1 cellular context compared by ENCODE assay signal in the genomic region with DNA sequence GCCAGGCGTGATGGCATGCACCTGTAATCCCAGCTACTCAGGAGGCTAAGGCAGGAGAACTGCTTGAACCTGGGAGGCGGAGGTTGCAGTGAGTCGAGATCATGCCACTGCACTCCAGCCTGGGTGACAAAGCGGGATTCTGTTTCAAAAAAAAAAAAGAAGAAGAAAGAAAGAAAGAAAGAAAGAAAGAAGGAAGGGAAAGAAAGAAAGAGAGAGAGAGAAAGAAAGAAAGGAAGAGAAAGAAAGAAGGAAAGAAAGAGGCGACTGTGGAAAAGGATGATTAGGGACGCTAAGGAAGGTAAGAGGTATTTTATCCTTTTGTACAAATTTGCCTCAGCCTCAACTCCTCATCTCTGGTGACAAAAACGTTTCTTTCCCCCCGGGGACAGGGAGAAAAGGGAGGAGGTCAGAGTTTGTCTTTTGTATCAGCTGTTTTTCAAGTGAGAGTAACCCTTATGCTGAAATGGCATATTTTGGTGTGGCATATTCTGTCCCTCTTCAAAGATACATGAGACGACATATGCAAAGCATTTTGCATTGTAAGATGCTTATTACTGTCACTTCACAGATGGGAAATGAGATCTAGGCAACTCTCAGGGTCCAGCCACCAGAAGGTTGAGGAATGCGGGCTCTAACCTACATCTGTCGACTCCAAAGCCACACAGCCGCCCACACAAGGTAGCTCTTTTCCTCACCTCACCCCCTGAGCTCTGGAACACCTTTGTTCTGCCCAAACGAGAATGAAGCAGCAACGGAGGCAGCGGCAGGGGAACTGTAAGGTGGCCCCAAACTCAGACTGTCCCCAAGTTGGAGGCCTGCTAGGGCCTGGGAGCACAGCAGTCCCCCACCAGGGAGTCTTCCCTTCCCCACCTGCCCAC.
TF ChIP-seq lines count a peak whose summit lies in the region.

No MANE protein-coding gene starts in this region.

TF ChIP-seq in IMR-90, 13 proteins besides CTCF, POLR2A, EP300 and RAD21:
- TF ChIP-seq MAFK (IDR thresholded peaks at IDR 0.05; ENCODE audit: low read depth, low read length) (peak; percentile 64), MAZ (IDR thresholded peaks at IDR 0.05; ENCODE audit: borderline replicate concordance, low read depth, low read length) (no peak)
